In the genomic region with DNA sequence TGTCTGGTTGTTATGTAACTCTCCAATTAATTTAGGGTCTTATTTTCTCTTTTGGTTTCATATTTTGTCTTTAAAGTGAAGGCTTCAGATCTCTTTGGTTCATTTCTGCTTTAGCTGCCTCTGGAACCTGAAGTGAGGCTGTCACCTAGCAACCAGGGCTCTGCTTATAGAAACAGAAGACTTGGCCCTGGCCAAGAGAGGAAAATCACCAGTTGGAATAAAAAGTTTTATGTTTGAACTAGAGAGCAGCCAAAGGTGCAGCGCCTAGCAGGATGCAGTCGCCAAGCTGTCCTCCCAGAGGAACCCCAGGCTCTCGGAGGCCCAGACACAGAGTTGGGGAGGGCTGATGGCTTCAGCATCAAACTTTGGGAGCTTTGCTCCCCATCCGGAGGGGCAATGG, we compare ENCODE assay signal across 12 cellular contexts. TPM values are rescaled to one million over a fixed set of nuclear protein-coding genes. Genes with fewer than 3 reads are reported as not detected.
DNase-seq lines count a peak whose midpoint lies in the region; ATAC-seq and TF ChIP-seq lines count a peak whose summit lies in the region.
"Had no signal": no experiment of that assay in that cellular context is flagged by ENCODE, and none has a peak within 500 bp of the region (broad histone marks: within the 10 kb centered on the region; RNA-seq: fewer than 3 reads in every experiment).

No MANE protein-coding gene starts in this region.

- H3K9me3 ChIP-seq in heart right ventricle = peaks cover 0 to 14% (median 0%) of the 10 kb centered on the region in 11 donors
- H3K9me3 ChIP-seq: adrenal gland had no signal

- DNase-seq in DMS53 (lab: John Stamatoyannopoulos, UW) (peak; percentile 36), DMS53 treated with DMSO at 0.1 percent for 48 hours (lab: John Stamatoyannopoulos, UW; ENCODE audit: unreplicated experiment) (no peak), NCI-H2227 treated with DMSO at 0.1 percent for 48 hours (lab: John Stamatoyannopoulos, UW) (peak; percentile 49), heart right ventricle (peak; percentile 13 to 57), retina (peak; percentile 32), SW 1271 (lab: John Stamatoyannopoulos, UW) (no peak), activated gamma-delta T cell (lab: John Stamatoyannopoulos, UW) (no peak), NCI-H2171 (lab: John Stamatoyannopoulos, UW) (no peak)
- DNase-seq: NK-92 treated with Interleukin-12 subunit alpha and Interleukin-12 subunit beta, amount 100 ng/mL, for 24 hours had no signal

- TF ChIP-seq CTCF in heart right ventricle (IDR thresholded peaks at IDR 0.05) = no peak

- intact Hi-C loops in heart right ventricle (cut with DNase I) = no loop called here

- H3K4me3 ChIP-seq in heart right ventricle = no peak overlapping the region
- H3K4me3 ChIP-seq: adrenal gland, gastroesophageal sphincter had no signal

- H3K27me3 ChIP-seq in heart right ventricle = peaks cover 0 to 11% (median 0%) of the 10 kb centered on the region in 7 donors
- H3K27me3 ChIP-seq: adrenal gland, gastroesophageal sphincter had no signal

- WGBS in heart right ventricle, 2 donors = 14 to 15% methylated on average over 4 of the region's 4 CpGs

- H3K27ac ChIP-seq in heart right ventricle = no peak overlapping the region
- H3K27ac ChIP-seq: adrenal gland had no signal

- H3K4me1 ChIP-seq in heart right ventricle = peaks cover 0 to 14% (median 7%) of the 10 kb centered on the region in 9 donors

- peak in 6 of 8 donors; percentile 48 to 87 (median 56) for ATAC-seq in heart right ventricle
- ATAC-seq: gastroesophageal sphincter had no signal

- H3K36me3 ChIP-seq in heart right ventricle = no peaks in the 10 kb centered on the region
- H3K36me3 ChIP-seq: adrenal gland, gastroesophageal sphincter had no signal

RNA-seq across cellular contexts. Expression of a gene that starts 41.1 kb away (rescaled TPM):
- not detected for total RNA-seq in heart right ventricle
- not detected for polyA plus RNA-seq in heart right ventricle
- total RNA-seq: A172, adrenal gland, gastroesophageal sphincter had no signal
- polyA plus RNA-seq: adrenal gland had no signal

Comparison
In these comparisons a context has a peak if more than half of its experiments do, and no peak if none do; other contexts are left out.
1. DNase-seq: peak in DMS53 (single experiment), NCI-H2227 treated with DMSO at 0.1 percent for 48 hours (single experiment), heart right ventricle (2 of 2) and retina (single experiment); none in DMS53 treated with DMSO at 0.1 percent for 48 hours (single experiment), SW 1271 (0 of 2), activated gamma-delta T cell (single experiment) and NCI-H2171 (single experiment).